In the genomic region with DNA sequence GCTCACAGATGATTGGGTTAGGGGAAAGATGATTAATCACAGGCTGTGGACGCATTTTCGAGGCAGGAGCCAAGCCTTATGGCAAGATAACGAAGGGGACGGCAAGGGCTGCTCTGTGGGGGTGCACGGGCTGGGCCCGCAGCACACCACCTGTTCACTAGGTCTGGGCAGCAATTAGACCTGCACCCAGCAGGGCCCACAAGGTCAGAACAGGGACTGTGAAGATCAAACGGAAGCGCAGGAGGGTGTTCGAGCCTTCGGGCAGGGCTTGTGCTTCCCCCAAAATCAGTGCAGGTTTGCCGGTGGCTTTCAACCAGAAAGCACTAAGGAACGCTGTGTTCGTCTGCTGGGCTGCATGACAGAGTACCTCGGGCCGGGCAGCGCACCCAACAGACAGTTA, we compare ENCODE assay signal across 19 cellular contexts.
"Had no signal": no experiment of that assay in that cellular context is flagged by ENCODE, and none has a peak within 500 bp of the region (broad histone marks: within the 10 kb centered on the region; RNA-seq: fewer than 3 reads in every experiment).

No MANE protein-coding gene starts in this region.

- DNase-seq: cortex of kidney; head of caudate nucleus; kidney; mesenchymal stem cell; mucosa of descending colon; naive B cell; stimulated activated CD4-positive, alpha-beta T cell treated with anti-CD3 and anti-CD28 coated beads, Interleukin-12 subunit alpha, Interleukin-12 subunit beta, amount 100 ng/mL, for 4 hours; stimulated activated CD4-positive, alpha-beta T cell treated with anti-CD3 and anti-CD28 coated beads, Interleukin-1b, Interleukin-23, amount 100 ng/mL, for 48 hours; stimulated activated CD4-positive, alpha-beta T cell treated with anti-CD3 and anti-CD28 coated beads, Interleukin-4, amount 100 ng/mL, for 1 hour; stimulated activated CD8-positive, alpha-beta memory T cell treated with anti-CD3 and anti-CD28 coated beads, Interleukin-4, amount 100 ng/mL, for 48 hours; stimulated activated naive CD4-positive, alpha-beta T cell; testis; tibial artery had no signal

- H3K4me3 Mint-ChIP-seq: mesothelial cell of epicardium; naive B cell; natural killer cell treated with Interleukin-12 subunit alpha and Interleukin-12 subunit beta and Interleukin-15 and Interleukin-18, amount 100 ng/mL, for 72 hours; neural crest cell; type B pancreatic cell had no signal

- H3K9me3 Mint-ChIP-seq: mesothelial cell of epicardium; natural killer cell treated with Interleukin-12 subunit alpha and Interleukin-12 subunit beta and Interleukin-15 and Interleukin-18, amount 100 ng/mL, for 72 hours; neural crest cell; type B pancreatic cell had no signal

- H3K27ac Mint-ChIP-seq: mesothelial cell of epicardium; natural killer cell treated with Interleukin-12 subunit alpha and Interleukin-12 subunit beta and Interleukin-15 and Interleukin-18, amount 100 ng/mL, for 72 hours; type B pancreatic cell had no signal

- H3K36me3 Mint-ChIP-seq: mesothelial cell of epicardium; naive B cell; natural killer cell treated with Interleukin-12 subunit alpha and Interleukin-12 subunit beta and Interleukin-15 and Interleukin-18, amount 100 ng/mL, for 72 hours; type B pancreatic cell had no signal

- H3K4me1 Mint-ChIP-seq: naive B cell had no signal

- ATAC-seq: left lobe of liver; mucosa of descending colon; natural killer cell treated with Interleukin-12 subunit alpha and Interleukin-12 subunit beta and Interleukin-15 and Interleukin-18, amount 100 ng/mL, for 72 hours; sciatic nerve had no signal
